ENCODE assay signal across 8 cellular contexts in the genomic region with DNA sequence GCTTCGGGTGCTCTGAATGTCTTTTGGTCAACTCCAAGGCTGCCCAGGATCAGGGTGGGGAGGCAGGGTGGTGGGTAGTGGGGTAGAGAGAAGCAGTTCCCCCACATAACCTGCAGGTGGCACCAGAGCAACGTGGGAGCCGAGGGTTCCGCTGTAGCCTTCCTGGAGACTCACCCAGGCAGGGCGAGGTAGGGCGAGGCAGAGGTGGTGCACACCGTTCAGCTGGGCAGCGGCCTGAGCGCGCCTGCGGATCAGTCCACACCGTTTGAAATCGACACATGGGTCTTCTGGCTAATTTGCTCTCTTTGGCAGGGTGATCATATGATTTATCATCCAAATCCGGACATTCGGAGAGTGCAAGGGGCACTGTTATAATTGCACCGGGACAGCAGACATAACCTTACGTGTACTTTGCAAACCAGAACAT. TPM values are rescaled to one million over a fixed set of nuclear protein-coding genes. Genes with fewer than 3 reads are reported as not detected.
DNase-seq lines count a peak whose midpoint lies in the region; ATAC-seq and TF ChIP-seq lines count a peak whose summit lies in the region.

No MANE protein-coding gene starts in this region.

- H3K36me3 ChIP-seq in Loucy (ENCODE audit: insufficient read depth, low read length) (no peaks in the 10 kb centered on the region), adipocyte (ENCODE audit: control insufficient read depth, insufficient read depth, low read length, severe bottlenecking) (no peaks in the 10 kb centered on the region), left ventricle myocardium inferior (no peaks in the 10 kb centered on the region), rectal smooth muscle tissue (ENCODE audit: control insufficient read depth, insufficient read depth, low read length) (no peaks in the 10 kb centered on the region)

- H3K27ac Mint-ChIP-seq in T-cell, result no peak overlapping the region

- no peaks in the 10 kb centered on the region for H3F3A ChIP-seq in Loucy (ENCODE audit: low read depth)

- POLR2A ChIA-PET in T-cell (lab: Charles Lee), result no interaction called here

- H2AFZ ChIP-seq in Loucy (ENCODE audit: low read length), result peak overlapping the region; percentile 79

- H3K4me3 ChIP-seq in Loucy (ENCODE audit: low read length, poor library complexity, severe bottlenecking) (no peak overlapping the region), adipocyte (ENCODE audit: low read length) (peak overlapping the region; percentile 79), left ventricle myocardium inferior (peak overlapping the region; percentile 33), rectal smooth muscle tissue (ENCODE audit: low read length) (peak overlapping the region; percentile 35)

- no peaks in the 10 kb centered on the region for H3K79me2 ChIP-seq in Loucy (ENCODE audit: insufficient read depth, low read length)

- no peaks in the 10 kb centered on the region for H3K9me3 Mint-ChIP-seq in T-cell

- no peak overlapping the region for H3K4me3 Mint-ChIP-seq in T-cell

- H3K27me3 ChIP-seq in Loucy (ENCODE audit: insufficient read depth, low read length, poor library complexity, severe bottlenecking) (no peaks in the 10 kb centered on the region), adipocyte (replicated peaks; ENCODE audit: control insufficient read depth, insufficient read depth, low read length) (peaks cover 4% of the 10 kb centered on the region), left ventricle myocardium inferior (ENCODE audit: low read depth) (peaks cover 6% of the 10 kb centered on the region), rectal smooth muscle tissue (ENCODE audit: control insufficient read depth, insufficient read depth, low read length) (no peaks in the 10 kb centered on the region)

- H3K4me1 ChIP-seq in Loucy (ENCODE audit: insufficient read depth, low read length, poor library complexity, severe bottlenecking) (peaks cover under 1% of the 10 kb centered on the region), adipocyte (ENCODE audit: control insufficient read depth, insufficient read depth, low read length) (peaks cover 7% of the 10 kb centered on the region), left ventricle myocardium inferior (peaks cover 18% of the 10 kb centered on the region), rectal smooth muscle tissue (ENCODE audit: control insufficient read depth, insufficient read depth, low read length) (peaks cover 2% of the 10 kb centered on the region)

- no peaks in the 10 kb centered on the region for H4K20me1 ChIP-seq in Loucy (ENCODE audit: insufficient read depth, low read length, poor library complexity, severe bottlenecking)

- peaks cover 3 to 5% (median 4%) of the 10 kb centered on the region in 3 donors for H3K4me1 Mint-ChIP-seq in T-cell

- H3K27me3 Mint-ChIP-seq in T-cell, result peaks cover 6 to 12% of the 10 kb centered on the region in 2 donors

- peak; percentile 92 for TF ChIP-seq CTCF in Loucy (conservative IDR thresholded peaks at IDR 0.05; ENCODE audit: low read length)
- TF ChIP-seq CTCF in left ventricle myocardium inferior (IDR thresholded peaks at IDR 0.05; ENCODE audit: borderline replicate concordance), result peak; percentile 98

- peak overlapping the region; percentile 43 for H3K4me2 ChIP-seq in Loucy (ENCODE audit: low read depth, low read length, poor library complexity, severe bottlenecking)

- CTCF ChIA-PET in T-cell (lab: Charles Lee), result interaction anchor here (0.6 to 3.6 kb wide), 10 partner anchors 44 to 374 kb away, joined by 3 to 44 read pairs (median 6); a partner anchor contains a TSS

- DNase-seq in ELF-1 (ENCODE audit: low read depth, low spot score) (peak; percentile 88), GOT3 (lab: John Stamatoyannopoulos, UW) (peak; percentile 36), T-cell (peak; percentile 29 to 76 (median 67)), adipocyte (ENCODE audit: low read depth) (peak; percentile 84), left ventricle myocardium inferior (peak; percentile 68)

- H3K9ac ChIP-seq in Loucy (ENCODE audit: low read depth, low read length, poor library complexity, severe bottlenecking) (no peak overlapping the region), adipocyte (ENCODE audit: low read length) (peak overlapping the region; percentile 74), rectal smooth muscle tissue (ENCODE audit: low read length) (no peak overlapping the region)

- H3K27ac ChIP-seq in left ventricle myocardium inferior (replicated peaks), result no peak overlapping the region
- no peak overlapping the region for H3K27ac ChIP-seq in rectal smooth muscle tissue (ENCODE audit: low read depth, low read length)

- intact Hi-C loops in left ventricle myocardium inferior (cut with micrococcal nuclease), result loop anchor here (5.0 kb wide), 1 partner anchor 200 kb away; no protein-coding TSS in a partner anchor

- no peaks in the 10 kb centered on the region for H3K9me3 ChIP-seq in Loucy (ENCODE audit: insufficient read depth, low read depth, low read length)
- no peaks in the 10 kb centered on the region for H3K9me3 ChIP-seq in adipocyte (ENCODE audit: control insufficient read depth, low read length)
- no peaks in the 10 kb centered on the region for H3K9me3 ChIP-seq in left ventricle myocardium inferior (replicated peaks)

- ATAC-seq in T-cell (replicated peaks in 1 of 4), result peak; percentile 98 to 100 (median 98)
- ATAC-seq in GM21717 (IDR thresholded peaks at IDR 0.05; ENCODE audit: unreplicated experiment), result no peak

- H3K9me2 ChIP-seq in Loucy (replicated peaks; ENCODE audit: low read depth, low read length), result no peaks in the 10 kb centered on the region

- no peaks in the 10 kb centered on the region for H3K36me3 Mint-ChIP-seq in T-cell

RNA-seq across cellular contexts. Expression of a gene that starts 41.4 kb away (rescaled TPM):
- 10 to 100 TPM in 3 of 5 donors, 1 to 10 TPM in 2; 3.5 to 27.4 (median 11.0) TPM for total RNA-seq in T-cell
- total RNA-seq in left ventricle myocardium inferior, result 7.0 TPM

RNA-seq across cellular contexts. Expression of a gene that starts 43.5 kb away (rescaled TPM):
- total RNA-seq in T-cell (10 to 100 TPM; 20.9 to 34.7 (median 22.3) TPM), left ventricle myocardium inferior (21.3 TPM)

Comparison
In these comparisons a context has a peak if more than half of its experiments do, and no peak if none do; other contexts are left out.
1. DNase-seq: peak in every context shown above with its lines; median percentile 88 in ELF-1; 84 in adipocyte; 68 in left ventricle myocardium inferior; 67 in T-cell; 36 in GOT3.